In genomic region chr4:167906851-167907250, GRCh38 we compare ENCODE assay signal across 27 cellular contexts.
"Had no signal": no experiment of that assay in that cellular context is flagged by ENCODE, and none has a peak within 500 bp of the region (broad histone marks: within the 10 kb centered on the region; RNA-seq: fewer than 3 reads in every experiment).

No MANE protein-coding gene starts in this region.

- H3K27ac ChIP-seq: adrenal gland, gastroesophageal sphincter, heart left ventricle, lower lobe of right lung, sigmoid colon, testis, vagina had no signal

- FAIRE-seq: kidney had no signal

- H3K9me3 Mint-ChIP-seq: activated T-helper 17 cell treated with anti-CD3 and anti-CD28 coated beads, Interleukin-2, amount 50 U/mL, for 72 hours had no signal

- DNase-seq: activated CD4-positive, alpha-beta T cell treated with anti-CD3 and anti-CD28 coated beads, Interleukin-2, amount 50 U/mL, for 4 hours; activated CD8-positive, alpha-beta memory T cell treated with anti-CD3 and anti-CD28 coated beads for 24 hours; activated CD8-positive, alpha-beta memory T cell treated with anti-CD3 and anti-CD28 coated beads, Interleukin-2, amount 50 U/mL, for 4 hours; activated naive CD4-positive, alpha-beta T cell; activated T-cell treated with anti-CD3 and anti-CD28 coated beads, Interleukin-2, amount 50 U/mL, for 24 hours; adrenal gland; dermis blood vessel endothelial cell; effector CD8-positive, alpha-beta T cell; erythroblast; heart left ventricle; kidney; lower lobe of right lung; naive thymus-derived CD4-positive, alpha-beta T cell; retina; sigmoid colon; stimulated activated CD4-positive, alpha-beta T cell treated with anti-CD3 and anti-CD28 coated beads, Interleukin-4, amount 100 ng/mL, for 1 hour; stimulated activated naive CD4-positive, alpha-beta T cell; T-cell; testis; trophoblast cell had no signal

- H3K4me1 Mint-ChIP-seq: activated T-helper 17 cell treated with anti-CD3 and anti-CD28 coated beads, Interleukin-2, amount 50 U/mL, for 72 hours; naive thymus-derived CD4-positive, alpha-beta T cell; neural crest cell; T-cell had no signal

- H3K36me3 ChIP-seq: adrenal gland, gastroesophageal sphincter, heart left ventricle, lower lobe of right lung, sigmoid colon, vagina had no signal

- H3K36me3 Mint-ChIP-seq: activated naive CD8-positive, alpha-beta T cell; naive thymus-derived CD4-positive, alpha-beta T cell; T-cell had no signal

- H3K27me3 Mint-ChIP-seq: activated naive CD8-positive, alpha-beta T cell; activated T-cell treated with anti-CD3 and anti-CD28 coated beads, Interleukin-2, amount 50 U/mL, for 24 hours; activated T-helper 17 cell treated with anti-CD3 and anti-CD28 coated beads, Interleukin-2, amount 50 U/mL, for 72 hours; naive thymus-derived CD4-positive, alpha-beta T cell; T-cell had no signal

- H3K27me3 ChIP-seq: adrenal gland, gastroesophageal sphincter, heart left ventricle, sigmoid colon, testis, vagina had no signal

- H3K27ac Mint-ChIP-seq: activated naive CD8-positive, alpha-beta T cell; activated T-cell treated with anti-CD3 and anti-CD28 coated beads, Interleukin-2, amount 50 U/mL, for 24 hours; activated T-helper 17 cell treated with anti-CD3 and anti-CD28 coated beads, Interleukin-2, amount 50 U/mL, for 72 hours; naive thymus-derived CD4-positive, alpha-beta T cell; T-cell; T-helper 2 cell treated with Interferon-gamma antibody and Interleukin-4, amounts not matched to agents 5 μg/mL and 100 μg/mL, for 36 hours; WTC11 had no signal

- H3K4me3 ChIP-seq: adrenal gland, gastroesophageal sphincter, heart left ventricle, lower lobe of right lung, sigmoid colon, testis, vagina had no signal

- ATAC-seq: activated T-helper 17 cell treated with anti-CD3 and anti-CD28 coated beads, Interleukin-2, amount 50 U/mL, for 72 hours; gastroesophageal sphincter; heart left ventricle; lower lobe of right lung; naive thymus-derived CD4-positive, alpha-beta T cell; T-cell; WTC11 had no signal

- H3K9me3 ChIP-seq: adrenal gland, gastroesophageal sphincter, heart left ventricle, lower lobe of right lung, sigmoid colon, testis, vagina had no signal

- H3K4me3 Mint-ChIP-seq: activated naive CD8-positive, alpha-beta T cell; activated T-cell treated with anti-CD3 and anti-CD28 coated beads, Interleukin-2, amount 50 U/mL, for 24 hours; activated T-helper 17 cell treated with anti-CD3 and anti-CD28 coated beads, Interleukin-2, amount 50 U/mL, for 72 hours; naive thymus-derived CD4-positive, alpha-beta T cell; neural crest cell; T-cell; T-helper 2 cell treated with Interferon-gamma antibody and Interleukin-4, amounts not matched to agents 5 μg/mL and 100 μg/mL, for 36 hours; WTC11 had no signal

- H3K4me1 ChIP-seq: adrenal gland, gastroesophageal sphincter, heart left ventricle, lower lobe of right lung, sigmoid colon, testis, vagina had no signal
